ENCODE assay signal across 11 cellular contexts in genomic region chr19:2170219-2170618, GRCh38. TPM values are rescaled to one million over a fixed set of nuclear protein-coding genes. Genes with fewer than 3 reads are reported as not detected.
DNase-seq lines count a peak whose midpoint lies in the region; ATAC-seq and TF ChIP-seq lines count a peak whose summit lies in the region.
"Had no signal": no experiment of that assay in that cellular context is flagged by ENCODE, and none has a peak within 500 bp of the region (broad histone marks: within the 10 kb centered on the region; RNA-seq: fewer than 3 reads in every experiment).

No MANE protein-coding gene starts in this region.

- H3K4me1 Mint-ChIP-seq in glutamatergic neuron (ENCODE audit: low read depth, unreplicated experiment) (peaks cover 36% of the 10 kb centered on the region), progenitor cell of endocrine pancreas (ENCODE audit: low read depth) (peaks cover 52% of the 10 kb centered on the region)

- in situ Hi-C loops in Panc1 (cut with HindIII; ENCODE audit: low pct_unique_long_range_greater_than_20kb, low sequenced_read_pairs) = no loop called here

- CTCF ChIA-PET in Panc1 (lab: Charles Lee) = no interaction called here

- H3K27ac Mint-ChIP-seq in glutamatergic neuron (ENCODE audit: unreplicated experiment) (peak overlapping the region; percentile 68), progenitor cell of endocrine pancreas (peak overlapping the region; percentile 89)

- no TSS peak for BruUV-seq in Panc1 (replicated peaks; lab: Mats Ljungman, UMichigan)

- H3K4me3 ChIP-seq in Panc1 (ENCODE audit: low read depth in 2 of 2, low read length in 2 of 2) = no peak overlapping the region
- H3K4me3 ChIP-seq: SJSA1 had no signal

- no peaks in the 10 kb centered on the region; the same call in 1 of the 2 replicates for H3K36me3 ChIP-seq in Panc1 (ENCODE audit: control insufficient read depth, insufficient read depth, low read length)

- intact Hi-C loops in Panc1 (cut with micrococcal nuclease; ENCODE audit: unreplicated experiment) = no loop called here

- no peaks in the 10 kb centered on the region for H3K27me3 ChIP-seq in Panc1 (ENCODE audit: control insufficient read depth, insufficient read depth, low read length)
- H3K27me3 ChIP-seq: SJSA1 had no signal

- peaks cover 46% of the 10 kb centered on the region for H3K4me1 ChIP-seq in Panc1 (ENCODE audit: control insufficient read depth, insufficient read depth, low read length)

- H3K4me3 Mint-ChIP-seq in glutamatergic neuron (ENCODE audit: unreplicated experiment) = peak overlapping the region; percentile 78
- H3K4me3 Mint-ChIP-seq in progenitor cell of endocrine pancreas (ENCODE audit: low read depth) = no peak overlapping the region

- DNase-seq in D341Med (ENCODE audit: low spot score) = peak; percentile 16
- DNase-seq in Panc1 (ENCODE audit: low read depth, low spot score) = no peak
- peak; percentile 63 for DNase-seq in glutamatergic neuron
- DNase-seq in progenitor cell of endocrine pancreas (ENCODE audit: low spot score, unreplicated experiment) = no peak
- DNase-seq in MV-4-11 (lab: John Stamatoyannopoulos, UW) = no peak
- no peak for DNase-seq in AG08396 (ENCODE audit: low spot score)
- no peak for DNase-seq in RPMI8226
- no peak for DNase-seq in NCI-H1436 treated with DMSO at 0.1 percent for 48 hours (lab: John Stamatoyannopoulos, UW)
- DNase-seq: DMS153, NCI-H2081 treated with DMSO at 0.1 percent for 48 hours had no signal

- H3K36me3 Mint-ChIP-seq in glutamatergic neuron (ENCODE audit: unreplicated experiment) (no peaks in the 10 kb centered on the region), progenitor cell of endocrine pancreas (ENCODE audit: insufficient read depth) (no peaks in the 10 kb centered on the region)

- H3K27ac ChIP-seq in Panc1 (ENCODE audit: low read length) = peak overlapping the region; percentile 83
- H3K27ac ChIP-seq: SJSA1 had no signal

- ATAC-seq in Panc1 = no peak

- TF ChIP-seq CTCF in Panc1 (IDR thresholded peaks at IDR 0.05) (no peak), glutamatergic neuron (IDR thresholded peaks at IDR 0.05; ENCODE audit: partially characterized antibody, unreplicated experiment) (no peak), progenitor cell of endocrine pancreas (IDR thresholded peaks at IDR 0.05; ENCODE audit: unreplicated experiment) (no peak)

- H3K9me3 Mint-ChIP-seq in glutamatergic neuron (ENCODE audit: unreplicated experiment) (peaks cover 7% of the 10 kb centered on the region), progenitor cell of endocrine pancreas (ENCODE audit: low read depth) (no peaks in the 10 kb centered on the region)

- H3K27me3 Mint-ChIP-seq in glutamatergic neuron (ENCODE audit: unreplicated experiment) (peaks cover 10% of the 10 kb centered on the region), progenitor cell of endocrine pancreas (no peaks in the 10 kb centered on the region)

- no peaks in the 10 kb centered on the region for H3K9me3 ChIP-seq in Panc1 (ENCODE audit: control insufficient read depth, insufficient read depth, low read depth, low read length)
- H3K9me3 ChIP-seq: SJSA1 had no signal

- POLR2A ChIA-PET in Panc1 (lab: Charles Lee) = no interaction called here

RNA-seq across cellular contexts. Expression of gene DOT1L, which starts 6.5 kb away (rescaled TPM):
- 27.3 TPM for total RNA-seq in Panc1 (2021; ENCODE audit: unreplicated experiment)
- 19.6 TPM for polyA plus RNA-seq in Panc1 (2012; ENCODE audit: insufficient read length)
- 71.4 TPM for total RNA-seq in glutamatergic neuron (ENCODE audit: unreplicated experiment)
- 102 and 106 TPM in 2 replicates for total RNA-seq in progenitor cell of endocrine pancreas

RNA-seq across cellular contexts. Expression of gene AP3D1, which starts 18.9 kb away (rescaled TPM):
- total RNA-seq in Panc1 (2021; ENCODE audit: unreplicated experiment) (167 TPM), glutamatergic neuron (ENCODE audit: unreplicated experiment) (133 TPM), progenitor cell of endocrine pancreas (123 and 131 TPM in 2 replicates)
- 172 TPM for polyA plus RNA-seq in Panc1 (2012; ENCODE audit: insufficient read length)

Comparison
In these comparisons a context has a peak if more than half of its experiments do, and no peak if none do; other contexts are left out.
1. DNase-seq: peak in D341Med (single experiment) and glutamatergic neuron (single experiment); none in Panc1 (single experiment), progenitor cell of endocrine pancreas (single experiment), MV-4-11 (single experiment), AG08396 (single experiment), RPMI8226 (single experiment) and NCI-H1436 treated with DMSO at 0.1 percent for 48 hours (single experiment).